8 cellular contexts compared by ENCODE assay signal in the genomic region with DNA sequence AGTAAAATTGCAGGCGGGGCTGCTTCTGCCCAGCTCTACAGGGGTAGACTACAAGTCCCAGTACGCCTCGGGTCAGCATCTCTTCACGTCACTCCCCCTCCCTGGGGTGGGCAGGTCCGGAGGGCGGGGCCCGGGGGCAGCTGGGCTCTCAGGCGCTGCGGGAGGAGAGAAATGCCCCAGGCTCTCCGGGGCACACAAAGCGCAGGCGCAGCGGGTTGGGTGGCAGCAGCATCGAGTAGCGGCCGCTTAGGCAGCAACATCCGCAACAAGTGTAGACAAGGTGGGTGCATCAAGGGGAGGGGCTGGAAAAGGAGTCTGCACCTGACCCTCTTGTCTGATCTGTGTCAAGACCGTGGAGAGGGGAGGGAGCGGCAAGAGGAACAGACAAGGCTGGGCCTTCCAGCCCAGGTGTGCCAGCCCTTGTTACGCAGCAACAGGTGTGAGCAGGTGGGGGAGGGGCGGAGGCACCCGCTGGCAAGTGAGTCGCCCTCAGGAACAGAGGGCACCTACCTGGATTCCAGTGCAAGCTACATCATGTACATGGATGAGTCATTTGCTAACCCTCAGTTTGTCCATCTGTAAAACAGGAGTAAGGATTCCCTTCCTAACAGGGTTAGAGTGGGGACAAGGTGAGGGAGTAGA. TPM values are rescaled to one million over a fixed set of nuclear protein-coding genes. Genes with fewer than 3 reads are reported as not detected.
DNase-seq lines count a peak whose midpoint lies in the region; ATAC-seq and TF ChIP-seq lines count a peak whose summit lies in the region.

No MANE protein-coding gene starts in this region.

- peaks cover 25% of the 10 kb centered on the region for H3K4me1 Mint-ChIP-seq in Caco-2 (ENCODE audit: low read depth, unreplicated experiment)
- peaks cover 9% of the 10 kb centered on the region for H3K4me1 Mint-ChIP-seq in activated naive CD8-positive, alpha-beta T cell treated with anti-CD3 and anti-CD28 coated beads for 36 hours

- POLR2A ChIA-PET in Caco-2 (lab: Charles Lee) = interaction anchor here (0.7 kb wide), 1 partner anchor 113 kb away, joined by 4 read pairs; the partner anchor contains the start of gene RAB6A

- no peaks in the 10 kb centered on the region for H3K27me3 Mint-ChIP-seq in Caco-2 (ENCODE audit: insufficient read depth, unreplicated experiment)
- H3K27me3 Mint-ChIP-seq in activated naive CD8-positive, alpha-beta T cell treated with anti-CD3 and anti-CD28 coated beads for 36 hours = no peaks in the 10 kb centered on the region

- peak overlapping the region; percentile 44 for H3K4me2 ChIP-seq in GM23248 (ENCODE audit: unreplicated experiment)
- H3K4me2 ChIP-seq in SU-DHL-6 (ENCODE audit: low read depth, low read length, poor library complexity, severe bottlenecking) = peak overlapping the region; percentile 55

- H3K4me1 ChIP-seq in Caco-2 (peaks cover 10% of the 10 kb centered on the region; the same call in 1 of the 2 replicates), GM23248 (ENCODE audit: insufficient read depth) (no peaks in the 10 kb centered on the region), thyroid gland (peaks cover 11 to 15% of the 10 kb centered on the region in 2 donors)

- H3K9ac ChIP-seq in GM23248 (no peak overlapping the region), SU-DHL-6 (ENCODE audit: low read length) (peak overlapping the region; percentile 28; the same call in 1 of the 2 replicates)

- H2AFZ ChIP-seq in GM23248 (no peak overlapping the region), SU-DHL-6 (ENCODE audit: low read depth, low read length, severe bottlenecking) (peak overlapping the region; percentile 68)

- no TSS peak for BruUV-seq in Caco-2 (replicated peaks; lab: Mats Ljungman, UMichigan)

- peak in 1 of 2 donors; percentile 63 for TF ChIP-seq POLR2A in thyroid gland (IDR thresholded peaks at IDR 0.05)

- 28 to 32% methylated on average over 14 to 23 of the region's 23 CpGs for WGBS in GM23248 (ENCODE audit: low coverage in 1 of 2, low lambda C conversion rate in 2 of 2, missing lambda C conversion rate in 2 of 2), 2 experiments
- 12% methylated on average over 20 to 23 of the region's 23 CpGs for WGBS in thyroid gland, 2 donors

- H3K36me3 ChIP-seq in Caco-2 (ENCODE audit: control insufficient read depth, insufficient read depth, low read length) = no peaks in the 10 kb centered on the region
- no peaks in the 10 kb centered on the region for H3K36me3 ChIP-seq in GM23248 (ENCODE audit: low read depth)
- H3K36me3 ChIP-seq in SU-DHL-6 (ENCODE audit: low read length) = no peaks in the 10 kb centered on the region
- no peaks in the 10 kb centered on the region for H3K36me3 ChIP-seq in thyroid gland

- H3K9me3 ChIP-seq in Caco-2 = no peaks in the 10 kb centered on the region
- H3K9me3 ChIP-seq in GM23248 (ENCODE audit: low read depth) = no peaks in the 10 kb centered on the region
- H3K9me3 ChIP-seq in SU-DHL-6 (ENCODE audit: insufficient read depth, low read length) = no peaks in the 10 kb centered on the region
- no peaks in the 10 kb centered on the region for H3K9me3 ChIP-seq in thyroid gland

- in situ Hi-C loops in GM23248 (cut with MboI) = no loop called here

- DNase-seq in Caco-2 (peak; percentile 94 to 95), GM23248 (peak; percentile 80), MV-4-11 (lab: John Stamatoyannopoulos, UW) (peak; percentile 41), Right ventricle myocardium superior (peak; percentile 93), pons (ENCODE audit: low spot score) (peak; percentile 97), thyroid gland (peak; percentile 94 to 95)
- DNase-seq in activated naive CD8-positive, alpha-beta T cell treated with anti-CD3 and anti-CD28 coated beads for 36 hours = peak; percentile 94

- H3K27me3 ChIP-seq in Caco-2 (replicated peaks; ENCODE audit: control insufficient read depth, insufficient read depth, low read length) = no peaks in the 10 kb centered on the region
- peaks cover 7% of the 10 kb centered on the region; the same call in 1 of the 2 replicates for H3K27me3 ChIP-seq in GM23248 (replicated peaks; ENCODE audit: insufficient read depth)
- no peaks in the 10 kb centered on the region for H3K27me3 ChIP-seq in SU-DHL-6 (ENCODE audit: low read length)
- no peaks in the 10 kb centered on the region for H3K27me3 ChIP-seq in thyroid gland

- H3K9me2 ChIP-seq in GM23248 (ENCODE audit: insufficient read depth) (no peaks in the 10 kb centered on the region), SU-DHL-6 (replicated peaks; ENCODE audit: insufficient read depth, low read length) (no peaks in the 10 kb centered on the region)

- H3K27ac ChIP-seq in GM23248 (no peak overlapping the region), SU-DHL-6 (ENCODE audit: low read depth, low read length) (no peak overlapping the region), thyroid gland (peak overlapping the region in 2 of 3 donors; percentile 2 to 24)

- TF ChIP-seq CTCF in Caco-2 (IDR thresholded peaks at IDR 0.05; ENCODE audit: insufficient read depth in 1 of 2, low read depth in 1 of 2, low read length in 1 of 2, severe bottlenecking in 1 of 2, unreplicated experiment in 1 of 2) (no peak), SU-DHL-6 (IDR thresholded peaks at IDR 0.05; ENCODE audit: insufficient read depth, low read length, poor library complexity, severe bottlenecking) (no peak), thyroid gland (IDR thresholded peaks at IDR 0.05) (no peak)

- H4K20me1 ChIP-seq in GM23248 (ENCODE audit: insufficient read depth) = no peaks in the 10 kb centered on the region
- H4K20me1 ChIP-seq in SU-DHL-6 (ENCODE audit: low read depth, low read length) = no peaks in the 10 kb centered on the region

- peak overlapping the region; percentile 36 for H3K27ac Mint-ChIP-seq in Caco-2 (ENCODE audit: unreplicated experiment)
- H3K27ac Mint-ChIP-seq in activated naive CD8-positive, alpha-beta T cell treated with anti-CD3 and anti-CD28 coated beads for 36 hours = peak overlapping the region; percentile 38

- intact Hi-C loops in Caco-2 (cut with micrococcal nuclease; ENCODE audit: unreplicated experiment) = loop anchor here (1.0 kb wide), 2 partner anchors 18 to 49 kb away; partner anchors contain the start of gene FAM168A
- intact Hi-C loops in Right ventricle myocardium superior (cut with DNase I) = no loop called here
- intact Hi-C loops in thyroid gland (cut with DNase I) = no loop called here

- H3K79me2 ChIP-seq in GM23248 (ENCODE audit: insufficient read depth) (no peaks in the 10 kb centered on the region), SU-DHL-6 (ENCODE audit: insufficient read depth, low read length) (no peaks in the 10 kb centered on the region)

- H3K4me3 ChIP-seq in Caco-2 (ENCODE audit: low read depth, low read length) (peak overlapping the region; percentile 40), GM23248 (no peak overlapping the region), SU-DHL-6 (ENCODE audit: insufficient read depth, low read length, poor library complexity, severe bottlenecking) (no peak overlapping the region), thyroid gland (replicated peaks in 1 of 3) (peak overlapping the region in 2 of 3 donors; percentile 1 to 20)

- peaks cover 8% of the 10 kb centered on the region for H3K36me3 Mint-ChIP-seq in Caco-2 (ENCODE audit: insufficient read depth, unreplicated experiment)
- no peaks in the 10 kb centered on the region for H3K36me3 Mint-ChIP-seq in activated naive CD8-positive, alpha-beta T cell treated with anti-CD3 and anti-CD28 coated beads for 36 hours

- H3K9me3 Mint-ChIP-seq in Caco-2 (ENCODE audit: unreplicated experiment) = no peaks in the 10 kb centered on the region
- H3K9me3 Mint-ChIP-seq in activated naive CD8-positive, alpha-beta T cell treated with anti-CD3 and anti-CD28 coated beads for 36 hours = no peaks in the 10 kb centered on the region

- ATAC-seq in Right ventricle myocardium superior (ENCODE audit: poor library complexity) = peak; percentile 99

- H3K4me3 Mint-ChIP-seq in Caco-2 (ENCODE audit: unreplicated experiment) = peak overlapping the region; percentile 78
- H3K4me3 Mint-ChIP-seq in activated naive CD8-positive, alpha-beta T cell treated with anti-CD3 and anti-CD28 coated beads for 36 hours = peak overlapping the region; percentile 78

- CTCF ChIA-PET in Caco-2 (lab: Charles Lee) = interaction anchor here (0.6 to 3.9 kb wide), 3 partner anchors 22 to 1017 kb away, joined by 3 to 19 read pairs (median 3); partner anchors contain the start of gene RAB6A

- no peaks in the 10 kb centered on the region for H3F3A ChIP-seq in GM23248 (ENCODE audit: insufficient read depth)
- H3F3A ChIP-seq in SU-DHL-6 (ENCODE audit: insufficient read depth) = no peaks in the 10 kb centered on the region

RNA-seq across cellular contexts. Expression of gene PLEKHB1, which starts 1.2 kb away (rescaled TPM):
- total RNA-seq in Caco-2 (2022) = 12.7 and 15.5 TPM in 2 replicates
- total RNA-seq in GM23248 (2014; rRNA removed; shearing (Covaris generic)) = not detected in 2 replicates
- not detected in 2 replicates for polyA plus RNA-seq in GM23248 (2016; fragmentation: Nextera tagmentation; extraction: Ambion mirVana)
- 10 to 100 TPM in 1 of 2 experiments, 1 to 10 TPM in 1; 6.8 to 13.3 TPM for total RNA-seq in activated naive CD8-positive, alpha-beta T cell treated with anti-CD3 and anti-CD28 coated beads for 36 hours
- total RNA-seq in Right ventricle myocardium superior = 13.7 TPM
- 10 to 100 TPM; 25.1 to 98.8 (median 77.4) TPM for total RNA-seq in thyroid gland

RNA-seq across cellular contexts. Expression of gene FAM168A, which starts 49.7 kb away (rescaled TPM):
- 46.0 and 50.2 TPM in 2 replicates for total RNA-seq in Caco-2 (2022)
- 26.4 and 26.7 TPM in 2 replicates for total RNA-seq in GM23248 (2014; rRNA removed; shearing (Covaris generic))
- 8.2 and 9.1 TPM in 2 replicates for polyA plus RNA-seq in GM23248 (2016; fragmentation: Nextera tagmentation; extraction: Ambion mirVana)
- 10 to 100 TPM; 11.3 to 11.7 TPM for total RNA-seq in activated naive CD8-positive, alpha-beta T cell treated with anti-CD3 and anti-CD28 coated beads for 36 hours
- 25.6 TPM for total RNA-seq in Right ventricle myocardium superior
- 10 to 100 TPM; 32.7 to 51.0 (median 40.2) TPM for total RNA-seq in thyroid gland

Comparison
In these comparisons a context has a peak if more than half of its experiments do, and no peak if none do; other contexts are left out.
1. DNase-seq: peak in every context shown above with its lines; median percentile 97 in pons; 94 in Caco-2; 94 in thyroid gland; 94 in activated naive CD8-positive, alpha-beta T cell treated with anti-CD3 and anti-CD28 coated beads for 36 hours; 93 in Right ventricle myocardium superior; 80 in GM23248; 41 in MV-4-11.
2. H3K4me3 ChIP-seq: peak in Caco-2 (single experiment) and thyroid gland (2 of 3); none in GM23248 (single experiment) and SU-DHL-6 (single experiment).
3. H3K27ac ChIP-seq: peak in thyroid gland (2 of 3); none in GM23248 (single experiment) and SU-DHL-6 (single experiment).